20 cellular contexts compared by ENCODE assay signal in the genomic region with DNA sequence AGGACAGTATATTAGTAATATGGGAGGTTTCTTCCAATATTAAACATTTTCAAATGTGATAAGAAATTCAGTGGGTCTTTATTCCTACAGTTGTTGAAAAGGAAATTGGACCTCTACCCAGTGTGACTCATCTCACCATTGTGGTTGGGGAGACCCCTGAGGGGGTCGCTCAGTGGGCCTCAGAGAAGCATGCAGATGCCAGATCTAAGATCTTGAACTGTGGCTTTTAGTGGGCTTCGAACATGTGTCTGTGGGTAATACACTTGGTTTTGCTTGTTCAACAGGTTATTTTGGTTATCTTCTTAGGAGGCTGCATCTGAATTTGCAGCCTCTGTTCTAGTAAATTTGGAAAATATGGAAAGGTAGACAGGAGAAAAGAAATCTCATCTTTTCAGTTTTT.
DNase-seq lines count a peak whose midpoint lies in the region; ATAC-seq and TF ChIP-seq lines count a peak whose summit lies in the region.
"Had no signal": no experiment of that assay in that cellular context is flagged by ENCODE, and none has a peak within 500 bp of the region (broad histone marks: within the 10 kb centered on the region; RNA-seq: fewer than 3 reads in every experiment).

No MANE protein-coding gene starts in this region.

- H3K4me1 ChIP-seq in DND-41 (ENCODE audit: insufficient read depth, low read length) (peaks cover 7% of the 10 kb centered on the region), Loucy (ENCODE audit: insufficient read depth, low read length, poor library complexity, severe bottlenecking) (peaks cover 11% of the 10 kb centered on the region), endodermal cell (ENCODE audit: control insufficient read depth, insufficient read depth, low read length) (no peaks in the 10 kb centered on the region)
- H3K4me1 ChIP-seq: BLaER1, Caco-2 had no signal

- H3K9ac ChIP-seq in DND-41 (ENCODE audit: low read depth, low read length), result no peak overlapping the region
- no peak overlapping the region for H3K9ac ChIP-seq in Loucy (ENCODE audit: low read depth, low read length, poor library complexity, severe bottlenecking)
- H3K9ac ChIP-seq in endodermal cell (ENCODE audit: extremely low read depth, low read length, poor library complexity, severe bottlenecking), result no peak overlapping the region
- H3K9ac ChIP-seq: BLaER1, GM23248 had no signal

- TF ChIP-seq CTCF in DND-41 (IDR thresholded peaks at IDR 0.05; ENCODE audit: borderline replicate concordance, extremely low read depth, low read length, poor library complexity, severe bottlenecking) (no peak), Loucy (conservative IDR thresholded peaks at IDR 0.05; ENCODE audit: low read length) (no peak), endodermal cell (conservative IDR thresholded peaks at IDR 0.05) (no peak)

- no peaks in the 10 kb centered on the region for H3K27me3 Mint-ChIP-seq in endodermal cell (ENCODE audit: insufficient read depth)
- H3K27me3 Mint-ChIP-seq: B cell; CD4-positive, CD25-positive, alpha-beta regulatory T cell had no signal

- no peak overlapping the region for H3K4me2 ChIP-seq in DND-41 (ENCODE audit: insufficient read depth, low read length)
- H3K4me2 ChIP-seq in Loucy (ENCODE audit: low read depth, low read length, poor library complexity, severe bottlenecking), result peak overlapping the region; percentile 27
- H3K4me2 ChIP-seq: BLaER1 had no signal

- peak overlapping the region; percentile 28 for H3K27ac Mint-ChIP-seq in endodermal cell
- H3K27ac Mint-ChIP-seq: B cell; CD8-positive, alpha-beta T cell; HFFc6 had no signal

- H3K9me2 ChIP-seq in Loucy (replicated peaks; ENCODE audit: low read depth, low read length), result no peaks in the 10 kb centered on the region

- H3F3A ChIP-seq in Loucy (ENCODE audit: low read depth), result no peaks in the 10 kb centered on the region

- H3K27ac ChIP-seq in DND-41 (ENCODE audit: low read length), result no peak overlapping the region
- no peak overlapping the region for H3K27ac ChIP-seq in endodermal cell (ENCODE audit: low read depth, low read length)
- H3K27ac ChIP-seq: 22Rv1, BLaER1, C4-2B, GM23248 had no signal

- 96 to 100% methylated on average over 2 of the region's 2 CpGs for WGBS in endodermal cell (ENCODE audit: insufficient coverage in 1 of 2, insufficient read length in 1 of 2), 2 experiments

- H4K20me1 ChIP-seq in DND-41 (ENCODE audit: insufficient read depth, low read length) (no peaks in the 10 kb centered on the region), Loucy (ENCODE audit: insufficient read depth, low read length, poor library complexity, severe bottlenecking) (no peaks in the 10 kb centered on the region)
- H4K20me1 ChIP-seq: BLaER1 had no signal

- no peak overlapping the region for H3K4me3 Mint-ChIP-seq in endodermal cell
- H3K4me3 Mint-ChIP-seq: B cell; CD4-positive, CD25-positive, alpha-beta regulatory T cell; CD8-positive, alpha-beta T cell; H9; HFFc6 had no signal

- ATAC-seq in DND-41 (ENCODE audit: insufficient read depth, low read depth), result peak; percentile 93
- no peak for ATAC-seq in HG02852 (IDR thresholded peaks at IDR 0.05; ENCODE audit: unreplicated experiment)
- no peak for ATAC-seq in HG03139 (IDR thresholded peaks at IDR 0.05; ENCODE audit: unreplicated experiment)
- ATAC-seq: CD8-positive, alpha-beta T cell; HCT116 had no signal

- no peak overlapping the region for H2AFZ ChIP-seq in DND-41 (ENCODE audit: low read depth, low read length)
- no peak overlapping the region for H2AFZ ChIP-seq in Loucy (ENCODE audit: low read length)
- H2AFZ ChIP-seq: GM23248 had no signal

- peaks cover 15% of the 10 kb centered on the region for H3K9me3 Mint-ChIP-seq in endodermal cell
- H3K9me3 Mint-ChIP-seq: CD8-positive, alpha-beta T cell; HFFc6 had no signal

- DNase-seq in DND-41 (peak; percentile 52), endodermal cell (no peak), NCI-H226 (no peak)
- DNase-seq: Caco-2; CD4-positive, CD25-positive, alpha-beta regulatory T cell; CD8-positive, alpha-beta T cell; DMS153; EL; GDM1; GM23248; H9; HFFc6 had no signal

- H3K4me3 ChIP-seq in DND-41 (ENCODE audit: low read depth in 1 of 2, low read length in 2 of 2) (no peak overlapping the region), Loucy (ENCODE audit: low read length, poor library complexity, severe bottlenecking) (no peak overlapping the region), endodermal cell (ENCODE audit: low read length) (no peak overlapping the region)
- H3K4me3 ChIP-seq: BLaER1, GM23248 had no signal

- no peaks in the 10 kb centered on the region for H3K79me2 ChIP-seq in DND-41 (ENCODE audit: insufficient read depth, low read length)
- H3K79me2 ChIP-seq in Loucy (ENCODE audit: insufficient read depth, low read length), result no peaks in the 10 kb centered on the region

- peaks cover 46% of the 10 kb centered on the region for H3K36me3 Mint-ChIP-seq in endodermal cell (ENCODE audit: low read depth)

- H3K4me1 Mint-ChIP-seq in endodermal cell, result peaks cover 25% of the 10 kb centered on the region
- H3K4me1 Mint-ChIP-seq: B cell; CD4-positive, CD25-positive, alpha-beta regulatory T cell had no signal

- H3K9me3 ChIP-seq in DND-41 (ENCODE audit: insufficient read depth, low read length, severe bottlenecking) (no peaks in the 10 kb centered on the region), Loucy (ENCODE audit: insufficient read depth, low read depth, low read length) (no peaks in the 10 kb centered on the region), endodermal cell (ENCODE audit: control insufficient read depth, low read length) (peaks cover 28% of the 10 kb centered on the region)
- H3K9me3 ChIP-seq: BLaER1, Caco-2 had no signal

- no peaks in the 10 kb centered on the region for H3K36me3 ChIP-seq in DND-41 (ENCODE audit: insufficient read depth, low read length)
- peaks cover 2% of the 10 kb centered on the region; the same call in 1 of the 2 replicates for H3K36me3 ChIP-seq in Loucy (ENCODE audit: insufficient read depth, low read length)
- H3K36me3 ChIP-seq in endodermal cell (ENCODE audit: control insufficient read depth, insufficient read depth, low read length), result peaks cover 50% of the 10 kb centered on the region
- H3K36me3 ChIP-seq: BLaER1 had no signal

- no peaks in the 10 kb centered on the region for H3K27me3 ChIP-seq in DND-41 (ENCODE audit: insufficient read depth, low read length, poor library complexity)
- no peaks in the 10 kb centered on the region for H3K27me3 ChIP-seq in Loucy (ENCODE audit: insufficient read depth, low read length, poor library complexity, severe bottlenecking)
- no peaks in the 10 kb centered on the region for H3K27me3 ChIP-seq in endodermal cell (ENCODE audit: control insufficient read depth, insufficient read depth, low read length, poor library complexity, severe bottlenecking)
- H3K27me3 ChIP-seq: BLaER1 had no signal
